15 cellular contexts compared by ENCODE assay signal in genomic region chr7:99139031-99139430, GRCh38. TPM values are rescaled to one million over a fixed set of nuclear protein-coding genes. Genes with fewer than 3 reads are reported as not detected.
DNase-seq lines count a peak whose midpoint lies in the region; ATAC-seq and TF ChIP-seq lines count a peak whose summit lies in the region.
"Had no signal": no experiment of that assay in that cellular context is flagged by ENCODE, and none has a peak within 500 bp of the region (broad histone marks: within the 10 kb centered on the region; RNA-seq: fewer than 3 reads in every experiment).

No MANE protein-coding gene starts in this region.

- no peaks in the 10 kb centered on the region for H3K27me3 ChIP-seq in CD4-positive, alpha-beta memory T cell (ENCODE audit: insufficient read depth, low read length)
- H3K27me3 ChIP-seq in Karpas-422 (ENCODE audit: low read length) = no peaks in the 10 kb centered on the region

- no peaks in the 10 kb centered on the region for H3K9me3 Mint-ChIP-seq in CD4-positive, alpha-beta memory T cell
- H3K9me3 Mint-ChIP-seq in neural crest cell = no peaks in the 10 kb centered on the region
- H3K9me3 Mint-ChIP-seq in stimulated activated memory B cell treated with anti-CD40 and anti-IgM and Interleukin-4, amounts not matched to agents 10 μg/mL and 1 μg/mL and 100 μg/mL, for 72 hours = peaks cover 4% of the 10 kb centered on the region

- peaks cover 39 to 66% (median 47%) of the 10 kb centered on the region in 4 donors for H3K4me1 Mint-ChIP-seq in CD4-positive, alpha-beta memory T cell
- peaks cover 47% of the 10 kb centered on the region for H3K4me1 Mint-ChIP-seq in neural crest cell
- H3K4me1 Mint-ChIP-seq in stimulated activated memory B cell treated with anti-CD40 and anti-IgM and Interleukin-4, amounts not matched to agents 10 μg/mL and 1 μg/mL and 100 μg/mL, for 72 hours = peaks cover 65% of the 10 kb centered on the region

- ATAC-seq in GM21381 (IDR thresholded peaks at IDR 0.05; ENCODE audit: unreplicated experiment) (no peak), HG03175 (IDR thresholded peaks at IDR 0.05; ENCODE audit: unreplicated experiment) (no peak), GM21717 (IDR thresholded peaks at IDR 0.05; ENCODE audit: unreplicated experiment) (no peak)
- ATAC-seq in stimulated activated memory B cell treated with anti-CD40 and anti-IgM and Interleukin-4, amounts not matched to agents 10 μg/mL and 1 μg/mL and 100 μg/mL, for 72 hours = no peak

- H3K36me3 Mint-ChIP-seq in CD4-positive, alpha-beta memory T cell = peaks cover 0 to 10% of the 10 kb centered on the region in 2 donors
- peaks cover 12% of the 10 kb centered on the region for H3K36me3 Mint-ChIP-seq in neural crest cell (ENCODE audit: low read depth)
- H3K36me3 Mint-ChIP-seq in stimulated activated memory B cell treated with anti-CD40 and anti-IgM and Interleukin-4, amounts not matched to agents 10 μg/mL and 1 μg/mL and 100 μg/mL, for 72 hours = peaks cover 14% of the 10 kb centered on the region

- no peaks in the 10 kb centered on the region for H3K36me3 ChIP-seq in CD4-positive, alpha-beta memory T cell (ENCODE audit: insufficient read depth, low read length)
- peaks cover 6% of the 10 kb centered on the region; the same call in 1 of the 2 replicates for H3K36me3 ChIP-seq in Karpas-422 (ENCODE audit: insufficient read depth, low read length)

- no peaks in the 10 kb centered on the region for H3K9me2 ChIP-seq in Karpas-422 (replicated peaks; ENCODE audit: insufficient read depth, low read length)

- H2AFZ ChIP-seq in Karpas-422 (ENCODE audit: low read length) = no peak overlapping the region

- H3K9ac ChIP-seq in Karpas-422 (ENCODE audit: low read length) = no peak overlapping the region

- no peak overlapping the region for H3K4me3 ChIP-seq in CD4-positive, alpha-beta memory T cell (ENCODE audit: low read length in 2 of 2)
- H3K4me3 ChIP-seq in Karpas-422 (ENCODE audit: low read length) (no peak overlapping the region), epithelial cell of esophagus (ENCODE audit: low read length) (no peak overlapping the region)

- CTCF ChIA-PET in CD4-positive, alpha-beta memory T cell (lab: Charles Lee; ENCODE audit: partially characterized antibody) = no interaction called here

- H3K27ac ChIP-seq in CD4-positive, alpha-beta memory T cell (ENCODE audit: low read depth, low read length) = no peak overlapping the region
- peak overlapping the region; percentile 53 for H3K27ac ChIP-seq in Karpas-422 (ENCODE audit: low read length)

- H3K4me2 ChIP-seq in Karpas-422 (ENCODE audit: low read depth, low read length, poor library complexity, severe bottlenecking) = peak overlapping the region; percentile 42

- H3K27ac Mint-ChIP-seq in CD4-positive, alpha-beta memory T cell = peak overlapping the region in 4 of 7 donors; percentile 3 to 43 (median 23)
- H3K27ac Mint-ChIP-seq in neural crest cell (ENCODE audit: unreplicated experiment) = no peak overlapping the region
- no peak overlapping the region for H3K27ac Mint-ChIP-seq in stimulated activated memory B cell treated with anti-CD40 and anti-IgM and Interleukin-4, amounts not matched to agents 10 μg/mL and 1 μg/mL and 100 μg/mL, for 72 hours

- H4K20me1 ChIP-seq in Karpas-422 (ENCODE audit: insufficient read depth, low read depth, low read length) = peaks cover 17% of the 10 kb centered on the region

- TF ChIP-seq CTCF in epithelial cell of esophagus (IDR thresholded peaks at IDR 0.05; ENCODE audit: insufficient read depth, low read depth, low read length, missing control alignments) = no peak
- no peak for TF ChIP-seq CTCF in neural crest cell (conservative IDR thresholded peaks at IDR 0.05)

- H3K4me3 Mint-ChIP-seq in CD4-positive, alpha-beta memory T cell = peak overlapping the region in 1 of 8 donors; percentile 6
- peak overlapping the region; percentile 16 for H3K4me3 Mint-ChIP-seq in neural crest cell
- H3K4me3 Mint-ChIP-seq in stimulated activated memory B cell treated with anti-CD40 and anti-IgM and Interleukin-4, amounts not matched to agents 10 μg/mL and 1 μg/mL and 100 μg/mL, for 72 hours = no peak overlapping the region

- H3K27me3 Mint-ChIP-seq in CD4-positive, alpha-beta memory T cell = no peaks in the 10 kb centered on the region
- H3K27me3 Mint-ChIP-seq in neural crest cell (ENCODE audit: low read depth) = no peaks in the 10 kb centered on the region
- H3K27me3 Mint-ChIP-seq in stimulated activated memory B cell treated with anti-CD40 and anti-IgM and Interleukin-4, amounts not matched to agents 10 μg/mL and 1 μg/mL and 100 μg/mL, for 72 hours = no peaks in the 10 kb centered on the region

- DNase-seq in CD4-positive, alpha-beta memory T cell = no peak
- no peak for DNase-seq in Karpas-422
- DNase-seq in epithelial cell of esophagus (ENCODE audit: low read depth) = peak; percentile 44
- no peak for DNase-seq in neural crest cell (ENCODE audit: low read depth, low spot score)
- DNase-seq: activated naive CD4-positive, alpha-beta T cell treated with Interleukin-2 at 50 U/mL for 16 hours; cerebellar nuclear complex; foreskin melanocyte; NCI-H1048; NCI-H446; RPMI8226; T-helper 9 cell had no signal

- H3K4me1 ChIP-seq in CD4-positive, alpha-beta memory T cell (ENCODE audit: insufficient read depth, low read length) = peaks cover 24% of the 10 kb centered on the region
- peaks cover 84% of the 10 kb centered on the region for H3K4me1 ChIP-seq in Karpas-422 (ENCODE audit: low read length)

- POLR2A ChIA-PET in CD4-positive, alpha-beta memory T cell (lab: Charles Lee; ENCODE audit: partially characterized antibody) = no interaction called here

- peaks cover 95% of the 10 kb centered on the region for H3K79me2 ChIP-seq in Karpas-422 (ENCODE audit: low read length)

- no peaks in the 10 kb centered on the region for H3K9me3 ChIP-seq in CD4-positive, alpha-beta memory T cell (ENCODE audit: control insufficient read depth in 1 of 2, low read length in 2 of 2)
- no peaks in the 10 kb centered on the region for H3K9me3 ChIP-seq in Karpas-422 (ENCODE audit: low read length)

- intact Hi-C loops in CD4-positive, alpha-beta memory T cell (cut with micrococcal nuclease) = no loop called here

RNA-seq across cellular contexts. Expression of gene SMURF1, which starts 4.9 kb away (rescaled TPM):
- total RNA-seq in CD4-positive, alpha-beta memory T cell = 10 to 100 TPM; 21.4 to 23.2 TPM
- 1 to 10 TPM in 1 of 2 donors, under 1 TPM in 1; 0.88 to 4.3 TPM for polyA plus RNA-seq in CD4-positive, alpha-beta memory T cell
- total RNA-seq in Karpas-422 (2014; rRNA removed; shearing (Covaris generic); ENCODE audit: low replicate concordance) = 16.7 and 22.6 TPM in 2 replicates
- total RNA-seq in neural crest cell = 24.5 and 24.6 TPM in 2 replicates

Comparison
In these comparisons a context has a peak if more than half of its experiments do, and no peak if none do; other contexts are left out.
1. H3K27ac Mint-ChIP-seq: peak in CD4-positive, alpha-beta memory T cell (4 of 7); none in neural crest cell (single experiment) and stimulated activated memory B cell treated with anti-CD40 and anti-IgM and Interleukin-4, amounts not matched to agents 10 μg/mL and 1 μg/mL and 100 μg/mL, for 72 hours (single experiment).